Comparison of ENCODE assay signal across 1 cellular context in genomic region chr6:116384727-116385461, GRCh38.
TF ChIP-seq lines count a peak whose summit lies in the region.

No MANE protein-coding gene starts in this region.

TF ChIP-seq in HEK293, 187 proteins besides CTCF, POLR2A, EP300 and RAD21 (continued from another document):
- TF ChIP-seq ZNF488 (tag by site-specific recombination; IDR thresholded peaks at IDR 0.05) (no peak), TRIM28 (IDR thresholded peaks at IDR 0.05; ENCODE audit: borderline replicate concordance, low read length) (peak; percentile 91; the same call in 1 of the 2 replicates), ZNF600 (tag by site-specific recombination; IDR thresholded peaks at IDR 0.05) (peak; percentile 69; the same call in 1 of the 2 replicates), ZFP69B (tag by site-specific recombination; IDR thresholded peaks at IDR 0.05) (peak; percentile 50; the same call in 1 of the 2 replicates), PRDM6 (tag by site-specific recombination; IDR thresholded peaks at IDR 0.05) (peak; percentile 32; the same call in 1 of the 2 replicates), ZNF501 (tag by site-specific recombination; IDR thresholded peaks at IDR 0.05) (no peak), ZNF169 (tag by site-specific recombination; IDR thresholded peaks at IDR 0.05) (no peak), ZBTB20 (tag by site-specific recombination; IDR thresholded peaks at IDR 0.05) (no peak), HOXD13 (CRISPR knock-in tag; IDR thresholded peaks at IDR 0.05; ENCODE audit: borderline replicate concordance) (no peak), ZNF544 (tag by site-specific recombination; IDR thresholded peaks at IDR 0.05) (no peak), ZNF26 (tag by site-specific recombination; IDR thresholded peaks at IDR 0.05) (no peak), ZNF692 (tag by site-specific recombination; IDR thresholded peaks at IDR 0.05) (peak; percentile 71), ZNF10 (tag by site-specific recombination; IDR thresholded peaks at IDR 0.05) (no peak), ZNF175 (tag by site-specific recombination; IDR thresholded peaks at IDR 0.05) (no peak), ZNF624 (tag by site-specific recombination; IDR thresholded peaks at IDR 0.05) (no peak), ZNF529 (tag by site-specific recombination; IDR thresholded peaks at IDR 0.05; ENCODE audit: insufficient replicate concordance) (no peak), PATZ1 (tag by site-specific recombination; IDR thresholded peaks at IDR 0.05) (0 out of 2 replicates have a peak, but pooled peaks have one; percentile 12), RBAK (tag by site-specific recombination; IDR thresholded peaks at IDR 0.05) (no peak), TSHZ1 (tag by site-specific recombination; IDR thresholded peaks at IDR 0.05; ENCODE audit: borderline replicate concordance) (no peak), ZBTB11 (tag by site-specific recombination; conservative IDR thresholded peaks at IDR 0.05; ENCODE audit: low read depth) (no peak), ZNF48 (tag by site-specific recombination; IDR thresholded peaks at IDR 0.05) (no peak), ZNF211 (tag by site-specific recombination; IDR thresholded peaks at IDR 0.05; ENCODE audit: low read depth) (no peak), PRDM2 (tag by site-specific recombination; IDR thresholded peaks at IDR 0.05; ENCODE audit: borderline replicate concordance) (no peak), ZNF16 (tag by site-specific recombination; IDR thresholded peaks at IDR 0.05; ENCODE audit: low read depth) (no peak), ZNF585B (tag by site-specific recombination; IDR thresholded peaks at IDR 0.05) (no peak), GLIS1 (tag by site-specific recombination; IDR thresholded peaks at IDR 0.05) (no peak), ZNF2 (tag by site-specific recombination; IDR thresholded peaks at IDR 0.05) (no peak), ZNF366 (tag by site-specific recombination; conservative IDR thresholded peaks at IDR 0.05) (no peak), ZNF621 (tag by site-specific recombination; IDR thresholded peaks at IDR 0.05) (no peak), ZNF658 (tag by site-specific recombination; IDR thresholded peaks at IDR 0.05) (no peak), ZNF248 (tag by site-specific recombination; IDR thresholded peaks at IDR 0.05) (no peak), BCL11A (tag by site-specific recombination; IDR thresholded peaks at IDR 0.05; ENCODE audit: low read depth) (no peak)
